9 cellular contexts compared by ENCODE assay signal in the genomic region with DNA sequence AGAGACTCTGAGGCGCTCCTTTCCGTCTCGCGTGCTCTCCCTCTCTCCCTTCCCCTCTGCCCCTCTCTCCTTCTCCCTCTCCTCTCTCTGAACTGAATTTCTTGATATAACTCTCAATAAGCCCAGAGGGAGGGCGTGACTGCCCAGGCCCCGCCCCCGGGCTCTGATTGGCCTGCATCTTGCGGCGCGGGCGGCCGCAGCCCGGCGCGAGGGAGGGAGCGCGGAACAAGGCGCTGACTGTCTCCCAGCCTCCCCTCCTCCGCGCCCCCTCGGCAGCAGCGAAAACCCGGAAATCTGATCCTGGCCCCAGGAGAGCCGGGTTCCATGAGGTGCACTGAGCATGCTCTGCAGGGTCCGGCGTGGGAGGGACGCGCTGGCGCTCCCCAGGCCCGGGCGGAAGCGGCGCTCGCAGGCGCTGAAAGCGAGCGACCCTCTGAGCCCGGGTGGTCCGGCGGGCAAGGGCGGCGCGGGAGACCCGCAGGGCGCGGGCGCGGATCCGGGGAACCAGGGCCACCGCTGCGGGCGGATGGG. TPM values are rescaled to one million over a fixed set of nuclear protein-coding genes. Genes with fewer than 3 reads are reported as not detected.
DNase-seq lines count a peak whose midpoint lies in the region; ATAC-seq and TF ChIP-seq lines count a peak whose summit lies in the region.
"Had no signal": no experiment of that assay in that cellular context is flagged by ENCODE, and none has a peak within 500 bp of the region (broad histone marks: within the 10 kb centered on the region; RNA-seq: fewer than 3 reads in every experiment).

A gene with protein sequence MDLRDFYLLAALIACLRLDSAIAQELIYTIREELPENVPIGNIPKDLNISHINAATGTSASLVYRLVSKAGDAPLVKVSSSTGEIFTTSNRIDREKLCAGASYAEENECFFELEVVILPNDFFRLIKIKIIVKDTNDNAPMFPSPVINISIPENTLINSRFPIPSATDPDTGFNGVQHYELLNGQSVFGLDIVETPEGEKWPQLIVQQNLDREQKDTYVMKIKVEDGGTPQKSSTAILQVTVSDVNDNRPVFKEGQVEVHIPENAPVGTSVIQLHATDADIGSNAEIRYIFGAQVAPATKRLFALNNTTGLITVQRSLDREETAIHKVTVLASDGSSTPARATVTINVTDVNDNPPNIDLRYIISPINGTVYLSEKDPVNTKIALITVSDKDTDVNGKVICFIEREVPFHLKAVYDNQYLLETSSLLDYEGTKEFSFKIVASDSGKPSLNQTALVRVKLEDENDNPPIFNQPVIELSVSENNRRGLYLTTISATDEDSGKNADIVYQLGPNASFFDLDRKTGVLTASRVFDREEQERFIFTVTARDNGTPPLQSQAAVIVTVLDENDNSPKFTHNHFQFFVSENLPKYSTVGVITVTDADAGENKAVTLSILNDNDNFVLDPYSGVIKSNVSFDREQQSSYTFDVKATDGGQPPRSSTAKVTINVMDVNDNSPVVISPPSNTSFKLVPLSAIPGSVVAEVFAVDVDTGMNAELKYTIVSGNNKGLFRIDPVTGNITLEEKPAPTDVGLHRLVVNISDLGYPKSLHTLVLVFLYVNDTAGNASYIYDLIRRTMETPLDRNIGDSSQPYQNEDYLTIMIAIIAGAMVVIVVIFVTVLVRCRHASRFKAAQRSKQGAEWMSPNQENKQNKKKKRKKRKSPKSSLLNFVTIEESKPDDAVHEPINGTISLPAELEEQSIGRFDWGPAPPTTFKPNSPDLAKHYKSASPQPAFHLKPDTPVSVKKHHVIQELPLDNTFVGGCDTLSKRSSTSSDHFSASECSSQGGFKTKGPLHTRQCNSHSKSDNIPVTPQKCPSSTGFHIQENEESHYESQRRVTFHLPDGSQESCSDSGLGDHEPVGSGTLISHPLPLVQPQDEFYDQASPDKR (N-terminal part only) (minus strand): TSS at position 94 of the 531 bp plus-strand sequence. CDS start 1,896 bp downstream, outside the sequence.

- H2AK5ac ChIP-seq in mesenchymal stem cell (ENCODE audit: low read length, severe bottlenecking) = no peak within 1 kb of the TSS

- H3K36me3 Mint-ChIP-seq in CD14-positive monocyte = no peaks in the 10 kb centered on the region

- no peaks in the 10 kb centered on the region for H3K4me1 ChIP-seq in endocrine pancreas (ENCODE audit: control insufficient read depth, insufficient read depth, low read length)
- peaks cover 2% of the 10 kb centered on the region for H3K4me1 ChIP-seq in mesenchymal stem cell (ENCODE audit: control insufficient read depth, insufficient read depth, low read depth, low read length)

- H3K27ac Mint-ChIP-seq in CD14-positive monocyte = peak within 1 kb of the TSS in 3 of 7 donors; percentile 46 to 65 (median 51)

- peak within 1 kb of the TSS; percentile 80 to 96 for H3K4ac ChIP-seq in mesenchymal stem cell (ENCODE audit: low read depth in 1 of 2, low read length in 2 of 2)

- H2BK15ac ChIP-seq in mesenchymal stem cell (ENCODE audit: low read depth, poor library complexity, severe bottlenecking) = peak within 1 kb of the TSS; percentile 95

- peaks cover 10% of the 10 kb centered on the region for H3K4me1 Mint-ChIP-seq in CD14-positive monocyte

- H3K9me3 Mint-ChIP-seq in CD14-positive monocyte = peaks cover 0 to 3% (median 0%) of the 10 kb centered on the region in 7 donors

- peak within 1 kb of the TSS in 1 of 2 experiments; percentile 99 for H3K14ac ChIP-seq in mesenchymal stem cell (ENCODE audit: low read length in 2 of 2)

- H2BK5ac ChIP-seq in mesenchymal stem cell (ENCODE audit: low read depth, low read length, poor library complexity, severe bottlenecking) = peak within 1 kb of the TSS; percentile 90

- peak within 1 kb of the TSS in 1 of 2 experiments; percentile 89 for H3K23ac ChIP-seq in mesenchymal stem cell (ENCODE audit: low read length in 2 of 2)

- peak within 1 kb of the TSS; percentile 91 for H3K4me3 ChIP-seq in endocrine pancreas (ENCODE audit: control insufficient read depth, insufficient read depth, low read length)
- H3K4me3 ChIP-seq in mesenchymal stem cell (ENCODE audit: insufficient read depth in 1 of 2, low read depth in 1 of 2, low read length in 2 of 2) = peak within 1 kb of the TSS; percentile 74 to 92

- under 1% methylated on average over 48 of the region's 52 CpGs for WGBS in mesenchymal stem cell

- peak; percentile 99 for ATAC-seq in GM19452 (IDR thresholded peaks at IDR 0.05; ENCODE audit: unreplicated experiment)
- peak; percentile 100 for ATAC-seq in HG03571 (IDR thresholded peaks at IDR 0.05; ENCODE audit: unreplicated experiment)

- H4K91ac ChIP-seq in mesenchymal stem cell (ENCODE audit: low read length) = peak within 1 kb of the TSS; percentile 70

- H3K27ac ChIP-seq in mesenchymal stem cell (ENCODE audit: low read length, poor library complexity, severe bottlenecking) = peak within 1 kb of the TSS; percentile 85
- H3K27ac ChIP-seq: VCaP had no signal

- H3K4me3 Mint-ChIP-seq in CD14-positive monocyte = no peak within 1 kb of the TSS

- peak within 1 kb of the TSS; percentile 97 for H4K8ac ChIP-seq in mesenchymal stem cell (ENCODE audit: low read length)

- intact Hi-C loops in CD14-positive monocyte (cut with micrococcal nuclease) = no loop called here

- TF ChIP-seq CTCF in CD14-positive monocyte (IDR thresholded peaks at IDR 0.05) = no peak

- H3K9ac ChIP-seq in endocrine pancreas (ENCODE audit: control insufficient read depth, insufficient read depth, low read length) (peak within 1 kb of the TSS; percentile 90), mesenchymal stem cell (ENCODE audit: low read length) (peak within 1 kb of the TSS; percentile 88)

- no peaks in the 10 kb centered on the region for H3K27me3 ChIP-seq in endocrine pancreas (ENCODE audit: control insufficient read depth, insufficient read depth, low read length)
- no peaks in the 10 kb centered on the region for H3K27me3 ChIP-seq in mesenchymal stem cell (ENCODE audit: control insufficient read depth in 1 of 2, insufficient read depth in 1 of 2, low read length in 2 of 2)

- H3K79me1 ChIP-seq in mesenchymal stem cell (replicated peaks; ENCODE audit: low read length, poor library complexity, severe bottlenecking) = peaks cover 9% of the 10 kb centered on the region

- H3K4me2 ChIP-seq in mesenchymal stem cell (ENCODE audit: low read length, poor library complexity, severe bottlenecking) = peak within 1 kb of the TSS; percentile 97

- H3K9me3 ChIP-seq in endocrine pancreas (ENCODE audit: control insufficient read depth, low read length) (no peaks in the 10 kb centered on the region), mesenchymal stem cell (ENCODE audit: control insufficient read depth, low read length) (no peaks in the 10 kb centered on the region)

- peak within 1 kb of the TSS in 1 of 2 experiments; percentile 94 for H2BK12ac ChIP-seq in mesenchymal stem cell (ENCODE audit: low read length in 2 of 2)

- peak within 1 kb of the TSS; percentile 100 for H2AFZ ChIP-seq in mesenchymal stem cell (ENCODE audit: low read depth, low read length)

- peak within 1 kb of the TSS; percentile 95 to 99 for H3K18ac ChIP-seq in mesenchymal stem cell (ENCODE audit: low read depth in 1 of 2, low read length in 2 of 2)

- H3K27me3 Mint-ChIP-seq in CD14-positive monocyte (ENCODE audit: low read depth in 3 of 3) = peaks cover 25 to 32% (median 30%) of the 10 kb centered on the region in 3 donors

- DNase-seq in CD14-positive monocyte (ENCODE audit: low spot score) (peak; percentile 66), NCI-H82 treated with DMSO at 0.1 percent for 48 hours (lab: John Stamatoyannopoulos, UW; ENCODE audit: unreplicated experiment) (peak; percentile 95), mesenchymal stem cell (peak; percentile 98)
- DNase-seq in activated CD8-positive, alpha-beta memory T cell treated with anti-CD3 and anti-CD28 coated beads for 48 hours (ENCODE audit: low read depth in 2 of 3, low spot score in 2 of 3) = peak; percentile 51 to 77 (median 74)
- peak; percentile 71 for DNase-seq in stimulated activated CD8-positive, alpha-beta memory T cell treated with anti-CD3 and anti-CD28 coated beads, Interleukin-12 subunit alpha, Interleukin-12 subunit beta, amount 100 ng/mL, for 24 hours (ENCODE audit: extremely low read depth)

- H2BK120ac ChIP-seq in mesenchymal stem cell (ENCODE audit: low read depth, low read length) = peak within 1 kb of the TSS; percentile 77

- H3K36me3 ChIP-seq in endocrine pancreas (ENCODE audit: control insufficient read depth, insufficient read depth, low read length) (no peaks in the 10 kb centered on the region), mesenchymal stem cell (ENCODE audit: control insufficient read depth in 1 of 2, insufficient read depth in 2 of 2, low read depth in 1 of 2, low read length in 2 of 2) (no peaks in the 10 kb centered on the region)

RNA-seq across cellular contexts. Expression of the gene that starts here (rescaled TPM):
- polyA plus RNA-seq in CD14-positive monocyte = under 1 TPM in 1 of 2 donors, not detected in 1; 0.03 TPM
- polyA plus RNA-seq in mesenchymal stem cell (2013, experiment 1 of 2) = 3.8 TPM
- polyA plus RNA-seq in mesenchymal stem cell (2013, experiment 2 of 2) = 4.1 TPM

Comparison
In these comparisons a context has a peak if more than half of its experiments do, and no peak if none do; other contexts are left out.
1. Peak in every context shown above with its lines: DNase-seq, ATAC-seq, H3K4me3 ChIP-seq and H3K27ac ChIP-seq.
2. Peak in DNase-seq in CD14-positive monocyte; RNA of the gene not detected or under 1 TPM.